Comparison of ENCODE assay signal across 1 cellular context in the genomic region with DNA sequence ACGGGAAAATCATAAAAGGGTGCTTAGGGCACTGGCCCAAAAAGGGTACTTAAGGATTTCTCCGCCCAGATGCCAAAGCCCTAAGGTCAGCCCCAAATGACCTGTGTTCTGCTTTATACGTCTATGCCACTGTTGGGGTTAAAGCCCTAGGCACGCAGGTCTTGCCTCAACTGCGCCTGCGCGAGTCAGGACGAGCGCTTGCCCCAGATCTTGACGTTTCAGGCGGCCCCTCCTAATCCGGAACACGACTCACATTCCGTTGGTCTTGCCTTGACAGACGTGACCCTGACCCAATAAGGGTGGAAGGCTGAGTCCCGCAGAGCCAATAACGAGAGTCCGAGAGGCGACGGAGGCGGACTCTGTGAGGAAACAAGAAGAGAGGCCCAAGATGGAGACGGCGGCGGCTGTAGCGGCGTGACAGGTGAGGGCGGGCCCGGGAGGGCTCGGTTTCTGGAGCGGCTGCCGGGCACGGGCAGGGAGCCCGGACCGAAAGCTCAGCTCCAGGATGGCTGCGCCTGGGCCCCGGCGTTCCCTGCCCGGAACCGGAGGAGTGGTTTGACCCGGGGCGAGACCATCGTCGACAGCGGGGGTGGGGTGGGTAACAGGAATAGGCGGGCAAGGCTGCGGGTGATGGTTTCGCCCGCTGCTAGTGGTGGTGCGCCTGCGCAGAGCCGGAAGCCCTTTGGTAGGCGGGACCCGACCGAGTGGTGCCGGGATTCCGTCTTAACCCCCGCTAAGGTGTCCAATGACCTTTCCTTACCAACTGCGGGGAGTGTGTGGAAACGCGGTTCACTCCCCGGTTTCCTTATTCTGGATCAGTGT.
A peak's percentile ranks its signal among the peaks of the same experiment; 100 is the strongest.
TF ChIP-seq lines count a peak whose summit lies in the region.

A gene (plus strand): TSS at position 375 of the 822 bp plus-strand sequence. CDS start 1,763 bp downstream, outside the sequence.

TF ChIP-seq in HepG2, 621 proteins besides CTCF, POLR2A, EP300 and RAD21 (continued from another document):
- TF ChIP-seq, protein P1, sequence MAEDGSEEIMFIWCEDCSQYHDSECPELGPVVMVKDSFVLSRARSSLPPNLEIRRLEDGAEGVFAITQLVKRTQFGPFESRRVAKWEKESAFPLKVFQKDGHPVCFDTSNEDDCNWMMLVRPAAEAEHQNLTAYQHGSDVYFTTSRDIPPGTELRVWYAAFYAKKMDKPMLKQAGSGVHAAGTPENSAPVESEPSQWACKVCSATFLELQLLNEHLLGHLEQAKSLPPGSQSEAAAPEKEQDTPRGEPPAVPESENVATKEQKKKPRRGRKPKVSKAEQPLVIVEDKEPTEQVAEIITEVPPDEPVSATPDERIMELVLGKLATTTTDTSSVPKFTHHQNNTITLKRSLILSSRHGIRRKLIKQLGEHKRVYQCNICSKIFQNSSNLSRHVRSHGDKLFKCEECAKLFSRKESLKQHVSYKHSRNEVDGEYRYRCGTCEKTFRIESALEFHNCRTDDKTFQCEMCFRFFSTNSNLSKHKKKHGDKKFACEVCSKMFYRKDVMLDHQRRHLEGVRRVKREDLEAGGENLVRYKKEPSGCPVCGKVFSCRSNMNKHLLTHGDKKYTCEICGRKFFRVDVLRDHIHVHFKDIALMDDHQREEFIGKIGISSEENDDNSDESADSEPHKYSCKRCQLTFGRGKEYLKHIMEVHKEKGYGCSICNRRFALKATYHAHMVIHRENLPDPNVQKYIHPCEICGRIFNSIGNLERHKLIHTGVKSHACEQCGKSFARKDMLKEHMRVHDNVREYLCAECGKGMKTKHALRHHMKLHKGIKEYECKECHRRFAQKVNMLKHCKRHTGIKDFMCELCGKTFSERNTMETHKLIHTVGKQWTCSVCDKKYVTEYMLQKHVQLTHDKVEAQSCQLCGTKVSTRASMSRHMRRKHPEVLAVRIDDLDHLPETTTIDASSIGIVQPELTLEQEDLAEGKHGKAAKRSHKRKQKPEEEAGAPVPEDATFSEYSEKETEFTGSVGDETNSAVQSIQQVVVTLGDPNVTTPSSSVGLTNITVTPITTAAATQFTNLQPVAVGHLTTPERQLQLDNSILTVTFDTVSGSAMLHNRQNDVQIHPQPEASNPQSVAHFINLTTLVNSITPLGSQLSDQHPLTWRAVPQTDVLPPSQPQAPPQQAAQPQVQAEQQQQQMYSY (CRISPR knock-in tag; IDR thresholded peaks at IDR 0.05): no peak
- no peak for TF ChIP-seq ZSCAN9 (CRISPR knock-in tag; IDR thresholded peaks at IDR 0.05; ENCODE audit: borderline replicate concordance)
- TF ChIP-seq KLF12 (CRISPR knock-in tag; IDR thresholded peaks at IDR 0.05; ENCODE audit: borderline replicate concordance): peak; percentile 23; the same call in 1 of the 2 replicates
- no peak for TF ChIP-seq ATRX (CRISPR knock-in tag; IDR thresholded peaks at IDR 0.05; ENCODE audit: borderline replicate concordance)
- no peak for TF ChIP-seq REL (CRISPR knock-in tag; conservative IDR thresholded peaks at IDR 0.05)
- TF ChIP-seq, protein P2, sequence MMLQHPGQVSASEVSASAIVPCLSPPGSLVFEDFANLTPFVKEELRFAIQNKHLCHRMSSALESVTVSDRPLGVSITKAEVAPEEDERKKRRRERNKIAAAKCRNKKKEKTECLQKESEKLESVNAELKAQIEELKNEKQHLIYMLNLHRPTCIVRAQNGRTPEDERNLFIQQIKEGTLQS (CRISPR knock-in tag; IDR thresholded peaks at IDR 0.05): no peak
- no peak for TF ChIP-seq ZNF549 (CRISPR knock-in tag; IDR thresholded peaks at IDR 0.05)
- TF ChIP-seq RAD51 (IDR thresholded peaks at IDR 0.05; ENCODE audit: borderline replicate concordance): no peak
- 0 out of 2 replicates have a peak, but pooled peaks have one; percentile 81 for TF ChIP-seq PCBP1 (IDR thresholded peaks at IDR 0.05; ENCODE audit: borderline replicate concordance, low read depth, low read length)
- no peak for TF ChIP-seq ISX (CRISPR knock-in tag; conservative IDR thresholded peaks at IDR 0.05)
- TF ChIP-seq SRF (IDR thresholded peaks at IDR 0.05; ENCODE audit: low read depth, low read length): no peak
- no peak for TF ChIP-seq ZBTB42 (CRISPR knock-in tag; IDR thresholded peaks at IDR 0.05)
- TF ChIP-seq, protein P3, sequence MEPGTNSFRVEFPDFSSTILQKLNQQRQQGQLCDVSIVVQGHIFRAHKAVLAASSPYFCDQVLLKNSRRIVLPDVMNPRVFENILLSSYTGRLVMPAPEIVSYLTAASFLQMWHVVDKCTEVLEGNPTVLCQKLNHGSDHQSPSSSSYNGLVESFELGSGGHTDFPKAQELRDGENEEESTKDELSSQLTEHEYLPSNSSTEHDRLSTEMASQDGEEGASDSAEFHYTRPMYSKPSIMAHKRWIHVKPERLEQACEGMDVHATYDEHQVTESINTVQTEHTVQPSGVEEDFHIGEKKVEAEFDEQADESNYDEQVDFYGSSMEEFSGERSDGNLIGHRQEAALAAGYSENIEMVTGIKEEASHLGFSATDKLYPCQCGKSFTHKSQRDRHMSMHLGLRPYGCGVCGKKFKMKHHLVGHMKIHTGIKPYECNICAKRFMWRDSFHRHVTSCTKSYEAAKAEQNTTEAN (CRISPR knock-in tag; conservative IDR thresholded peaks at IDR 0.05): no peak
- TF ChIP-seq TGIF2 (CRISPR knock-in tag; IDR thresholded peaks at IDR 0.05): peak; percentile 55; the same call in 1 of the 2 replicates
- no peak for TF ChIP-seq NFATC3 (CRISPR knock-in tag; IDR thresholded peaks at IDR 0.05)
- TF ChIP-seq ZNF382 (CRISPR knock-in tag; IDR thresholded peaks at IDR 0.05; ENCODE audit: borderline replicate concordance): no peak
- no peak for TF ChIP-seq GLI4 (CRISPR knock-in tag; IDR thresholded peaks at IDR 0.05; ENCODE audit: borderline replicate concordance)
